13 cellular contexts compared by ENCODE assay signal in the genomic region with DNA sequence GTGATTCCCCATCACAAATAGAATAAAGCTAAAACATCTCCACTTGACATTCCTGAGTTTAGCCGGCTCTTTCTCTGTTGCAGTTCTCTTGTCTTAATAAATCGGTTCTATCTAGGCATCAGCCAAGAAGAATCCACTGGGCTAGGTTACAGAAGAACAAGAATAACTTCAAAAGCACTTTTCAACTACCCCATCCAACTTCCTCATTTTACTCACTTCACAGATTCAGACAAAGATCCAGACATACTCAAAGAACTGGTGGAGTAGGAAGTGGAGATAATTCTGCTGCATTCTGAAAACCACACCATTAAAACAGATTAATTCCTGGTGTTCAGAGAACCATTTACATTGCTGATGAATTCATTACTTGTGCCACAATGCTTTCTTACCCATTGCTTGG. TPM values are rescaled to one million over a fixed set of nuclear protein-coding genes. Genes with fewer than 3 reads are reported as not detected.
DNase-seq lines count a peak whose midpoint lies in the region; ATAC-seq, FAIRE-seq and TF ChIP-seq lines count a peak whose summit lies in the region.
"Had no signal": no experiment of that assay in that cellular context is flagged by ENCODE, and none has a peak within 500 bp of the region (broad histone marks: within the 10 kb centered on the region; RNA-seq: fewer than 3 reads in every experiment).

No MANE protein-coding gene starts in this region.

- TF ChIP-seq CTCF in keratinocyte (optimal IDR thresholded peaks at IDR 0.05 in 1 of 3, IDR thresholded peaks at IDR 0.05 in 1 of 3, conservative IDR thresholded peaks at IDR 0.05 in 1 of 3; ENCODE audit: extremely low read depth in 1 of 3, insufficient read depth in 2 of 3, low read length in 3 of 3) = no peak

- H2AFZ ChIP-seq in keratinocyte (ENCODE audit: control insufficient read depth, low read length) = no peak overlapping the region

- H3K27ac ChIP-seq in keratinocyte (ENCODE audit: control insufficient read depth, insufficient read depth, low read length) = no peak overlapping the region

- in situ Hi-C loops in HAP-1 (cut with MboI; ENCODE audit: low sequenced_read_pairs) = no loop called here

- H3K9me3 ChIP-seq in keratinocyte (ENCODE audit: control insufficient read depth, low read depth, low read length) = no peaks in the 10 kb centered on the region
- no peaks in the 10 kb centered on the region for H3K9me3 ChIP-seq in HAP-1
- no peaks in the 10 kb centered on the region for H3K9me3 ChIP-seq in MG63

- no peak overlapping the region for H3K4me2 ChIP-seq in keratinocyte (ENCODE audit: control insufficient read depth, extremely low read depth, insufficient read depth, low read depth, low read length)

- H3K4me1 ChIP-seq in keratinocyte (ENCODE audit: control insufficient read depth, extremely low read depth, insufficient read depth, low read length) (peaks cover 44% of the 10 kb centered on the region), HAP-1 (peaks cover 46% of the 10 kb centered on the region)

- dilution Hi-C loops in keratinocyte (cut with MboI; ENCODE audit: extremely low pct_ligation_motif_present, low sequenced_read_pairs) = no loop called here

- DNase-seq in CD1c-positive myeloid dendritic cell (ENCODE audit: extremely low spot score) (peak; percentile 61), OCI-M1 (lab: John Stamatoyannopoulos, UW) (peak; percentile 84), keratinocyte (ENCODE audit: low read depth, low spot score) (no peak), HAP-1 (ENCODE audit: low spot score in 2 of 2) (no peak), left colon (no peak), MG63 (no peak)
- DNase-seq: activated CD4-positive, alpha-beta T cell treated with anti-CD3 and anti-CD28 coated beads, Interleukin-2, amount 50 U/mL, for 4 hours; CD4-positive, CD25-positive, alpha-beta regulatory T cell; NCI-H1930; stimulated activated CD4-positive, alpha-beta T cell treated with anti-CD3 and anti-CD28 coated beads, Interleukin-1b, Interleukin-23, amount 100 ng/mL, for 48 hours; substantia nigra had no signal

- H3K79me2 ChIP-seq in keratinocyte (ENCODE audit: control insufficient read depth, insufficient read depth, low read length) = no peaks in the 10 kb centered on the region

- intact Hi-C loops in left colon (cut with DNase I, micrococcal nuclease) = no loop called here

- no peak overlapping the region for H3K9ac ChIP-seq in keratinocyte (ENCODE audit: control insufficient read depth, extremely low read depth, insufficient read depth, low read length)

- H3K36me3 ChIP-seq in keratinocyte (ENCODE audit: control insufficient read depth in 2 of 2, extremely low read depth in 1 of 2, insufficient read depth in 2 of 2, low read length in 2 of 2) (no peaks in the 10 kb centered on the region), HAP-1 (replicated peaks) (no peaks in the 10 kb centered on the region), MG63 (no peaks in the 10 kb centered on the region)

- no peak overlapping the region for H3K4me3 ChIP-seq in keratinocyte (ENCODE audit: control insufficient read depth in 2 of 3, extremely low read depth in 1 of 3, insufficient read depth in 2 of 3, low read depth in 1 of 3, low read length in 3 of 3)
- H3K4me3 ChIP-seq in HAP-1 = no peak overlapping the region
- H3K4me3 ChIP-seq in MG63 = no peak overlapping the region

- ATAC-seq in HG02678 (IDR thresholded peaks at IDR 0.05; ENCODE audit: unreplicated experiment) = peak; percentile 68
- no peak for ATAC-seq in left colon
- ATAC-seq in GM21619 (IDR thresholded peaks at IDR 0.05; ENCODE audit: unreplicated experiment) = no peak

- no peaks in the 10 kb centered on the region for H3K9me1 ChIP-seq in keratinocyte (ENCODE audit: control insufficient read depth, extremely low read depth, insufficient read depth, low read length)

- H3K27me3 ChIP-seq in keratinocyte (ENCODE audit: control insufficient read depth, extremely low read depth, insufficient read depth, low read length) (no peaks in the 10 kb centered on the region), HAP-1 (ENCODE audit: low read depth) (no peaks in the 10 kb centered on the region), MG63 (no peaks in the 10 kb centered on the region)

- peak; percentile 32 for FAIRE-seq in keratinocyte (lab: Jason Lieb, UNC)

- no peaks in the 10 kb centered on the region for H4K20me1 ChIP-seq in keratinocyte (ENCODE audit: control insufficient read depth, extremely low read depth, insufficient read depth, low read length)

RNA-seq across cellular contexts. Expression of a gene that starts 9.6 kb away (rescaled TPM):
- polyA plus RNA-seq in keratinocyte = 0.01 to 0.19 TPM (median 0.07 TPM) in 3 replicates
- polyA plus RNA-seq in keratinocyte (2011; ENCODE audit: low read depth) = not detected
- 0.07 TPM in 1 of 2 replicates, not detected in the other for polyA plus RNA-seq in keratinocyte (2011; cell fraction: cytosol; rRNA removed)
- 0.05 and 0.12 TPM in 2 replicates for polyA plus RNA-seq in keratinocyte (2011; cell fraction: nucleus; rRNA removed)
- 0.05 TPM in 1 of 2 replicates, not detected in the other for polyA plus RNA-seq in keratinocyte (2012; ENCODE audit: low replicate concordance)
- 0.64 TPM in 1 of 3 replicates, not detected in the others for polyA minus RNA-seq in keratinocyte
- polyA minus RNA-seq in keratinocyte (2011; cell fraction: cytosol; rRNA and poly(A)+ RNA removed) = not detected
- 0.23 TPM in 1 of 2 replicates, not detected in the other for polyA minus RNA-seq in keratinocyte (2011; cell fraction: nucleus; rRNA and poly(A)+ RNA removed)
- total RNA-seq in left colon = under 1 TPM in 1 of 2 donors, not detected in 1; 0.15 TPM
- total RNA-seq in MG63 (2014; rRNA removed; shearing (Covaris generic); ENCODE audit: low replicate concordance) = 6.2 and 10.5 TPM in 2 replicates
- polyA plus RNA-seq: CD4-positive, CD25-positive, alpha-beta regulatory T cell had no signal

RNA-seq across cellular contexts. Expression of a gene that starts 32.8 kb away (rescaled TPM):
- 32.4 to 52.1 TPM (median 35.2 TPM) in 3 replicates for polyA plus RNA-seq in keratinocyte
- 168 TPM for polyA plus RNA-seq in keratinocyte (2011; ENCODE audit: low read depth)
- polyA plus RNA-seq in keratinocyte (2011; cell fraction: cytosol; rRNA removed) = 23.2 and 57.4 TPM in 2 replicates
- 45.1 and 46.7 TPM in 2 replicates for polyA plus RNA-seq in keratinocyte (2011; cell fraction: nucleus; rRNA removed)
- polyA plus RNA-seq in keratinocyte (2012; ENCODE audit: low replicate concordance) = 26.7 and 32.1 TPM in 2 replicates
- polyA minus RNA-seq in keratinocyte = 16.7 to 62.3 TPM (median 35.9 TPM) in 3 replicates
- 23.8 TPM for polyA minus RNA-seq in keratinocyte (2011; cell fraction: cytosol; rRNA and poly(A)+ RNA removed)
- 29.8 and 58.3 TPM in 2 replicates for polyA minus RNA-seq in keratinocyte (2011; cell fraction: nucleus; rRNA and poly(A)+ RNA removed)
- total RNA-seq in left colon = 10 to 100 TPM; 19.8 to 22.9 TPM
- total RNA-seq in MG63 (2014; rRNA removed; shearing (Covaris generic); ENCODE audit: low replicate concordance) = 18.1 and 24.6 TPM in 2 replicates

Comparison
In these comparisons a context has a peak if more than half of its experiments do, and no peak if none do; other contexts are left out.
1. DNase-seq: peak in CD1c-positive myeloid dendritic cell (single experiment) and OCI-M1 (single experiment); none in keratinocyte (single experiment), HAP-1 (0 of 2), left colon (0 of 2) and MG63 (single experiment).